In genomic region chr6:75492769-75493168, GRCh38 we compare ENCODE assay signal across 1 cellular context.
TF ChIP-seq lines count a peak whose summit lies in the region.

No MANE protein-coding gene starts in this region.

TF ChIP-seq in HCT116, 20 proteins besides CTCF, POLR2A, EP300 and RAD21 (continued from another document):
- TF ChIP-seq ELF1 (IDR thresholded peaks at IDR 0.05; ENCODE audit: borderline replicate concordance, low read depth): no peak
- no peak for TF ChIP-seq CBX3 (IDR thresholded peaks at IDR 0.05; ENCODE audit: low read depth)
- no peak for TF ChIP-seq SP1 (IDR thresholded peaks at IDR 0.05; ENCODE audit: low read depth)
- TF ChIP-seq JUND (IDR thresholded peaks at IDR 0.05): no peak
- no peak for TF ChIP-seq ZFX (IDR thresholded peaks at IDR 0.05)
- no peak for TF ChIP-seq CEBPB (IDR thresholded peaks at IDR 0.05; ENCODE audit: low read depth)
- TF ChIP-seq EZH2phosphoT487 (IDR thresholded peaks at IDR 0.05; ENCODE audit: borderline replicate concordance): no peak
- no peak for TF ChIP-seq FOSL1 (IDR thresholded peaks at IDR 0.05; ENCODE audit: low read depth)
- no peak for TF ChIP-seq EZH2 (IDR thresholded peaks at IDR 0.05)
TF ChIP-seq in HCT116: peak in this region for 0.
